In genomic region chr4:159435561-159436023, GRCh38 we compare ENCODE assay signal across 13 cellular contexts.
DNase-seq lines count a peak whose midpoint lies in the region; ATAC-seq and TF ChIP-seq lines count a peak whose summit lies in the region.
"Had no signal": no experiment of that assay in that cellular context is flagged by ENCODE, and none has a peak within 500 bp of the region (broad histone marks: within the 10 kb centered on the region; RNA-seq: fewer than 3 reads in every experiment).

No MANE protein-coding gene starts in this region.

- DNase-seq in brain microvascular endothelial cell: peak; percentile 54
- DNase-seq in DMS79 treated with DMSO at 0.1 percent for 48 hours (lab: John Stamatoyannopoulos, UW): no peak
- no peak for DNase-seq in mesothelial cell of epicardium (ENCODE audit: low spot score in 2 of 2, unreplicated experiment in 2 of 2)
- no peak for DNase-seq in PC-9
- no peak for DNase-seq in cerebellum (ENCODE audit: low spot score)
- DNase-seq: activated CD4-positive, alpha-beta memory T cell treated with anti-CD3 and anti-CD28 coated beads, Interleukin-2, amount 10 ng/mL, durations not matched to agents 7 days and 5 days; activated naive CD4-positive, alpha-beta T cell treated with anti-CD3 and anti-CD28 coated beads for 36 hours; Karpas-422; NCI-H2081 treated with DMSO at 0.1 percent for 48 hours had no signal

- intact Hi-C loops in PC-9 (cut with micrococcal nuclease; ENCODE audit: unreplicated experiment): no loop called here

- H3K79me2 ChIP-seq in ACC112 (ENCODE audit: control insufficient read depth, insufficient read depth, low read length, unreplicated experiment): no peaks in the 10 kb centered on the region
- H3K79me2 ChIP-seq in PC-9 (ENCODE audit: low read depth): no peaks in the 10 kb centered on the region

- H3K4me3 Mint-ChIP-seq in mesothelial cell of epicardium: no peak overlapping the region
- H3K4me3 Mint-ChIP-seq: activated CD4-positive, alpha-beta memory T cell treated with anti-CD3 and anti-CD28 coated beads, Interleukin-2, amount 10 ng/mL, durations not matched to agents 7 days and 5 days; activated naive CD4-positive, alpha-beta T cell treated with anti-CD3 and anti-CD28 coated beads for 36 hours; stimulated activated naive CD8-positive, alpha-beta T cell treated with anti-CD3 and anti-CD28 coated beads, Interleukin-15, Interleukin-2, amounts not matched to agents 100 ng/mL and 50 ng/mL, for 24 hours had no signal

- no TSS peak for BruUV-seq in PC-9 (replicated peaks; lab: Mats Ljungman, UMichigan)

- CTCF ChIA-PET in PC-9 (lab: Charles Lee): interaction anchor here (0.6 kb wide), 1 partner anchor 443 kb away, joined by 3 read pairs; no protein-coding TSS in a partner anchor

- H3F3A ChIP-seq in PC-9 (ENCODE audit: insufficient read depth, low read depth): no peaks in the 10 kb centered on the region

- no peaks in the 10 kb centered on the region for H3K9me3 Mint-ChIP-seq in mesothelial cell of epicardium
- H3K9me3 Mint-ChIP-seq: activated CD4-positive, alpha-beta memory T cell treated with anti-CD3 and anti-CD28 coated beads, Interleukin-2, amount 10 ng/mL, durations not matched to agents 7 days and 5 days; activated naive CD4-positive, alpha-beta T cell treated with anti-CD3 and anti-CD28 coated beads for 36 hours; stimulated activated naive CD8-positive, alpha-beta T cell treated with anti-CD3 and anti-CD28 coated beads, Interleukin-15, Interleukin-2, amounts not matched to agents 100 ng/mL and 50 ng/mL, for 24 hours had no signal

- TF ChIP-seq CTCF in brain microvascular endothelial cell (IDR thresholded peaks at IDR 0.05; ENCODE audit: low read depth, low read length, missing control alignments) (no peak), mesothelial cell of epicardium (IDR thresholded peaks at IDR 0.05; ENCODE audit: unreplicated experiment) (no peak), PC-9 (conservative IDR thresholded peaks at IDR 0.05) (no peak)

- H2AFZ ChIP-seq in ACC112 (ENCODE audit: low read length, unreplicated experiment) (peak overlapping the region; percentile 0), PC-9 (no peak overlapping the region)

- H3K27ac ChIP-seq in ACC112 (ENCODE audit: low read depth, low read length): no peak overlapping the region
- peak overlapping the region; percentile 34 for H3K27ac ChIP-seq in brain microvascular endothelial cell
- no peak overlapping the region for H3K27ac ChIP-seq in PC-9

- no peaks in the 10 kb centered on the region for H3K27me3 Mint-ChIP-seq in mesothelial cell of epicardium (ENCODE audit: low read depth)

- H3K4me3 ChIP-seq in ACC112 (ENCODE audit: low read depth, low read length) (no peak overlapping the region), brain microvascular endothelial cell (ENCODE audit: low read depth, low read length) (no peak overlapping the region), PC-9 (no peak overlapping the region)

- H3K36me3 Mint-ChIP-seq in mesothelial cell of epicardium: no peaks in the 10 kb centered on the region

- H3K9me2 ChIP-seq in PC-9 (ENCODE audit: insufficient read depth): no peaks in the 10 kb centered on the region

- H3K4me1 Mint-ChIP-seq in mesothelial cell of epicardium: peaks cover 3% of the 10 kb centered on the region

- no peak overlapping the region for H3K27ac Mint-ChIP-seq in mesothelial cell of epicardium
- H3K27ac Mint-ChIP-seq: activated CD4-positive, alpha-beta memory T cell treated with anti-CD3 and anti-CD28 coated beads, Interleukin-2, amount 10 ng/mL, durations not matched to agents 7 days and 5 days; activated naive CD4-positive, alpha-beta T cell treated with anti-CD3 and anti-CD28 coated beads for 36 hours; stimulated activated naive CD8-positive, alpha-beta T cell treated with anti-CD3 and anti-CD28 coated beads, Interleukin-15, Interleukin-2, amounts not matched to agents 100 ng/mL and 50 ng/mL, for 24 hours had no signal

- H3K9me3 ChIP-seq in PC-9 (ENCODE audit: insufficient read depth, low read depth): no peaks in the 10 kb centered on the region

- in situ Hi-C loops in brain microvascular endothelial cell (cut with HindIII; ENCODE audit: low pct_ligation_motif_present, low sequenced_read_pairs): no loop called here

- no peaks in the 10 kb centered on the region for H4K20me1 ChIP-seq in PC-9 (ENCODE audit: insufficient read depth)

- H3K36me3 ChIP-seq in ACC112 (ENCODE audit: insufficient read depth, low read length): no peaks in the 10 kb centered on the region
- no peaks in the 10 kb centered on the region for H3K36me3 ChIP-seq in brain microvascular endothelial cell (replicated peaks)
- no peaks in the 10 kb centered on the region for H3K36me3 ChIP-seq in PC-9 (ENCODE audit: low read depth)

- peaks cover 23% of the 10 kb centered on the region for H3K4me1 ChIP-seq in ACC112 (ENCODE audit: control insufficient read depth, insufficient read depth, low read length, unreplicated experiment)
- H3K4me1 ChIP-seq in PC-9 (replicated peaks; ENCODE audit: insufficient read depth): no peaks in the 10 kb centered on the region

- H3K27me3 ChIP-seq in ACC112 (ENCODE audit: insufficient read depth, low read length) (no peaks in the 10 kb centered on the region), brain microvascular endothelial cell (replicated peaks) (no peaks in the 10 kb centered on the region), PC-9 (ENCODE audit: insufficient read depth, low read depth) (no peaks in the 10 kb centered on the region)

- ATAC-seq in GM18868 (IDR thresholded peaks at IDR 0.05; ENCODE audit: unreplicated experiment) (peak; percentile 54), HG03432 (IDR thresholded peaks at IDR 0.05; ENCODE audit: unreplicated experiment) (peak; percentile 67)

- POLR2A ChIA-PET in PC-9 (lab: Charles Lee; ENCODE audit: unreplicated experiment): no interaction called here

- H3K4me2 ChIP-seq in PC-9: no peak overlapping the region
